In genomic region chr16:67207857-67208524, GRCh38 we compare ENCODE assay signal across 14 cellular contexts. TPM values are rescaled to one million over a fixed set of nuclear protein-coding genes. Genes with fewer than 3 reads are reported as not detected.
DNase-seq lines count a peak whose midpoint lies in the region; ATAC-seq, FAIRE-seq and TF ChIP-seq lines count a peak whose summit lies in the region.
"Had no signal": no experiment of that assay in that cellular context is flagged by ENCODE, and none has a peak within 500 bp of the region (broad histone marks: within the 10 kb centered on the region; RNA-seq: fewer than 3 reads in every experiment).

No MANE protein-coding gene starts in this region.

- H3K4me1 ChIP-seq in keratinocyte (ENCODE audit: control insufficient read depth, extremely low read depth, insufficient read depth, low read length), result peaks cover 35% of the 10 kb centered on the region
- H3K4me1 ChIP-seq in CD4-positive, alpha-beta memory T cell (ENCODE audit: insufficient read depth, low read length), result no peaks in the 10 kb centered on the region

- CTCF ChIA-PET in BJ (lab: Yijun Ruan, JAX), result interaction anchor here (0.9 kb wide), 1 partner anchor 188 kb away, joined by 3 read pairs; no protein-coding TSS in a partner anchor
- CTCF ChIA-PET in CD4-positive, alpha-beta memory T cell (lab: Charles Lee; ENCODE audit: partially characterized antibody), result interaction anchor here (0.9 to 1.3 kb wide), 2 partner anchors 19 to 22 kb away, joined by 3 read pairs; partner anchors contain the start of gene TMEM208

- H3K36me3 ChIP-seq in BJ (ENCODE audit: control insufficient read depth, insufficient read depth, low read length) (peaks cover 8% of the 10 kb centered on the region), keratinocyte (ENCODE audit: control insufficient read depth in 2 of 2, extremely low read depth in 1 of 2, insufficient read depth in 2 of 2, low read length in 2 of 2) (peaks cover 0 to 12% of the 10 kb centered on the region in 2 experiments)
- no peaks in the 10 kb centered on the region for H3K36me3 ChIP-seq in CD4-positive, alpha-beta memory T cell (ENCODE audit: insufficient read depth, low read length)
- H3K36me3 ChIP-seq: ovary had no signal

- no peaks in the 10 kb centered on the region for H3K79me2 ChIP-seq in keratinocyte (ENCODE audit: control insufficient read depth, insufficient read depth, low read length)

- H3K9me1 ChIP-seq in keratinocyte (ENCODE audit: control insufficient read depth, extremely low read depth, insufficient read depth, low read length), result peaks cover 4% of the 10 kb centered on the region

- H3K4me2 ChIP-seq in keratinocyte (ENCODE audit: control insufficient read depth, extremely low read depth, insufficient read depth, low read depth, low read length), result peak overlapping the region; percentile 3

- no peak overlapping the region for H3K27ac Mint-ChIP-seq in CD4-positive, alpha-beta memory T cell

- ATAC-seq in HG03097 (IDR thresholded peaks at IDR 0.05; ENCODE audit: low FRiP score, unreplicated experiment), result no peak
- no peak for ATAC-seq in HG03460 (IDR thresholded peaks at IDR 0.05; ENCODE audit: unreplicated experiment)
- ATAC-seq: stimulated activated memory B cell treated with anti-CD40 and anti-IgM and Interleukin-4, amounts not matched to agents 10 μg/mL and 1 μg/mL and 100 μg/mL, for 72 hours had no signal

- no peak for TF ChIP-seq CTCF in BJ (IDR thresholded peaks at IDR 0.05; ENCODE audit: insufficient read depth, low read depth, low read length)
- TF ChIP-seq CTCF in keratinocyte (optimal IDR thresholded peaks at IDR 0.05 in 1 of 3, IDR thresholded peaks at IDR 0.05 in 1 of 3, conservative IDR thresholded peaks at IDR 0.05 in 1 of 3; ENCODE audit: extremely low read depth in 1 of 3, insufficient read depth in 2 of 3, low read length in 3 of 3), result no peak

- H3K9ac ChIP-seq in keratinocyte (ENCODE audit: control insufficient read depth, extremely low read depth, insufficient read depth, low read length), result no peak overlapping the region

- no peaks in the 10 kb centered on the region for H3K9me3 Mint-ChIP-seq in CD4-positive, alpha-beta memory T cell
- H3K9me3 Mint-ChIP-seq: activated naive CD4-positive, alpha-beta T cell treated with anti-CD3 and anti-CD28 coated beads, Interleukin-2, amount 50 U/mL, for 72 hours; stimulated activated memory B cell treated with anti-CD40 and anti-IgM and Interleukin-4, amounts not matched to agents 10 μg/mL and 1 μg/mL and 100 μg/mL, for 72 hours had no signal

- H3K27ac ChIP-seq in keratinocyte (ENCODE audit: control insufficient read depth, insufficient read depth, low read length), result no peak overlapping the region
- no peak overlapping the region for H3K27ac ChIP-seq in CD4-positive, alpha-beta memory T cell (ENCODE audit: low read depth, low read length)
- no peak overlapping the region for H3K27ac ChIP-seq in caudate nucleus (ENCODE audit: low read depth, low read length)
- H3K27ac ChIP-seq: ovary had no signal

- H3K27me3 Mint-ChIP-seq in CD4-positive, alpha-beta memory T cell, result no peaks in the 10 kb centered on the region
- H3K27me3 Mint-ChIP-seq: stimulated activated memory B cell treated with anti-CD40 and anti-IgM and Interleukin-4, amounts not matched to agents 10 μg/mL and 1 μg/mL and 100 μg/mL, for 72 hours had no signal

- H3K36me3 Mint-ChIP-seq in CD4-positive, alpha-beta memory T cell, result peaks cover 0 to 5% of the 10 kb centered on the region in 2 donors
- H3K36me3 Mint-ChIP-seq: activated naive CD4-positive, alpha-beta T cell treated with anti-CD3 and anti-CD28 coated beads, Interleukin-2, amount 50 U/mL, for 72 hours had no signal

- DNase-seq in BJ (ENCODE audit: low read depth) (peak; percentile 5), HPDE6-E6E7 (ENCODE audit: extremely low spot score) (peak; percentile 71), UCSD-AML1 (lab: John Stamatoyannopoulos, UW; ENCODE audit: unreplicated experiment) (peak; percentile 26), keratinocyte (ENCODE audit: low read depth, low spot score) (no peak), caudate nucleus (lab: John Stamatoyannopoulos, UW) (no peak)
- DNase-seq in CD4-positive, alpha-beta memory T cell, result no peak
- DNase-seq: KBM-7; stimulated activated CD4-positive, alpha-beta T cell treated with anti-CD3 and anti-CD28 coated beads, Interleukin-2, amount 100 ng/mL, for 24 hours; T-helper 9 cell had no signal

- dilution Hi-C loops in keratinocyte (cut with MboI; ENCODE audit: extremely low pct_ligation_motif_present, low sequenced_read_pairs), result no loop called here

- POLR2A ChIA-PET in BJ (lab: Charles Lee), result no interaction called here
- POLR2A ChIA-PET in CD4-positive, alpha-beta memory T cell (lab: Charles Lee; ENCODE audit: partially characterized antibody), result interaction anchor here (0.7 to 1.6 kb wide), 3 partner anchors 9 to 19 kb away, joined by 3 to 5 read pairs (median 3); partner anchors contain the start of gene TMEM208

- FAIRE-seq in keratinocyte (lab: Jason Lieb, UNC), result peak; percentile 78

- H3K4me3 ChIP-seq in BJ (ENCODE audit: low read depth, low read length) (no peak overlapping the region), keratinocyte (ENCODE audit: control insufficient read depth in 2 of 3, extremely low read depth in 1 of 3, insufficient read depth in 2 of 3, low read depth in 1 of 3, low read length in 3 of 3) (no peak overlapping the region)
- H3K4me3 ChIP-seq in CD4-positive, alpha-beta memory T cell (ENCODE audit: low read length in 2 of 2), result no peak overlapping the region
- H3K4me3 ChIP-seq: ovary had no signal

- H3K4me1 Mint-ChIP-seq in CD4-positive, alpha-beta memory T cell, result no peaks in the 10 kb centered on the region
- H3K4me1 Mint-ChIP-seq: stimulated activated memory B cell treated with anti-CD40 and anti-IgM and Interleukin-4, amounts not matched to agents 10 μg/mL and 1 μg/mL and 100 μg/mL, for 72 hours had no signal

- H3K4me3 Mint-ChIP-seq in CD4-positive, alpha-beta memory T cell, result no peak overlapping the region
- H3K4me3 Mint-ChIP-seq: stimulated activated memory B cell treated with anti-CD40 and anti-IgM and Interleukin-4, amounts not matched to agents 10 μg/mL and 1 μg/mL and 100 μg/mL, for 72 hours had no signal

- H3K27me3 ChIP-seq in BJ (ENCODE audit: control insufficient read depth, insufficient read depth, low read length) (no peaks in the 10 kb centered on the region), keratinocyte (ENCODE audit: control insufficient read depth, extremely low read depth, insufficient read depth, low read length) (no peaks in the 10 kb centered on the region)
- no peaks in the 10 kb centered on the region for H3K27me3 ChIP-seq in CD4-positive, alpha-beta memory T cell (ENCODE audit: insufficient read depth, low read length)
- H3K27me3 ChIP-seq: ovary had no signal

- H2AFZ ChIP-seq in keratinocyte (ENCODE audit: control insufficient read depth, low read length), result no peak overlapping the region

- intact Hi-C loops in CD4-positive, alpha-beta memory T cell (cut with micrococcal nuclease), result no loop called here

- no peaks in the 10 kb centered on the region for H3K9me3 ChIP-seq in keratinocyte (ENCODE audit: control insufficient read depth, low read depth, low read length)
- no peaks in the 10 kb centered on the region for H3K9me3 ChIP-seq in CD4-positive, alpha-beta memory T cell (ENCODE audit: control insufficient read depth in 1 of 2, low read length in 2 of 2)
- H3K9me3 ChIP-seq: ovary had no signal

- no peaks in the 10 kb centered on the region for H4K20me1 ChIP-seq in keratinocyte (ENCODE audit: control insufficient read depth, extremely low read depth, insufficient read depth, low read length)

RNA-seq across cellular contexts. Expression of gene ELMO3, which starts 9.1 kb away (rescaled TPM):
- 0.56 and 0.97 TPM in 2 replicates for polyA plus RNA-seq in BJ (2011; rRNA removed)
- polyA minus RNA-seq in BJ (2011; rRNA and poly(A)+ RNA removed), result 0.33 and 0.77 TPM in 2 replicates
- polyA plus RNA-seq in keratinocyte, result 21.0 to 38.7 TPM (median 23.4 TPM) in 3 replicates
- 7.2 TPM for polyA plus RNA-seq in keratinocyte (2011; ENCODE audit: low read depth)
- polyA plus RNA-seq in keratinocyte (2011; cell fraction: cytosol; rRNA removed), result 10.4 and 26.3 TPM in 2 replicates
- polyA plus RNA-seq in keratinocyte (2011; cell fraction: nucleus; rRNA removed), result 37.7 and 52.4 TPM in 2 replicates
- polyA plus RNA-seq in keratinocyte (2012; ENCODE audit: low replicate concordance), result 21.4 and 27.8 TPM in 2 replicates
- polyA minus RNA-seq in keratinocyte, result 17.3 to 29.4 TPM (median 24.9 TPM) in 3 replicates
- 42.6 TPM for polyA minus RNA-seq in keratinocyte (2011; cell fraction: cytosol; rRNA and poly(A)+ RNA removed)
- 24.1 and 26.5 TPM in 2 replicates for polyA minus RNA-seq in keratinocyte (2011; cell fraction: nucleus; rRNA and poly(A)+ RNA removed)
- total RNA-seq in CD4-positive, alpha-beta memory T cell, result 10 to 100 TPM; 10.1 to 10.6 TPM
- polyA plus RNA-seq in CD4-positive, alpha-beta memory T cell, result not detected

RNA-seq across cellular contexts. Expression of gene E2F4, which starts 16.0 kb away (rescaled TPM):
- polyA plus RNA-seq in BJ (2011; rRNA removed) (49.9 and 83.2 TPM in 2 replicates), keratinocyte (64.7 to 97.7 TPM (median 74.8 TPM) in 3 replicates)
- 53.0 and 83.8 TPM in 2 replicates for polyA minus RNA-seq in BJ (2011; rRNA and poly(A)+ RNA removed)
- polyA plus RNA-seq in keratinocyte (2011; ENCODE audit: low read depth), result 52.9 TPM
- 39.3 and 55.7 TPM in 2 replicates for polyA plus RNA-seq in keratinocyte (2011; cell fraction: cytosol; rRNA removed)
- polyA plus RNA-seq in keratinocyte (2011; cell fraction: nucleus; rRNA removed), result 202 and 214 TPM in 2 replicates
- polyA plus RNA-seq in keratinocyte (2012; ENCODE audit: low replicate concordance), result 40.1 and 54.6 TPM in 2 replicates
- polyA minus RNA-seq in keratinocyte, result 76.7 to 122 TPM (median 88.0 TPM) in 3 replicates
- polyA minus RNA-seq in keratinocyte (2011; cell fraction: cytosol; rRNA and poly(A)+ RNA removed), result 77.1 TPM
- polyA minus RNA-seq in keratinocyte (2011; cell fraction: nucleus; rRNA and poly(A)+ RNA removed), result 36.3 and 37.2 TPM in 2 replicates
- total RNA-seq in CD4-positive, alpha-beta memory T cell, result 10 to 100 TPM; 87.3 to 91.3 TPM
- 10 to 100 TPM; 53.6 to 81.1 TPM for polyA plus RNA-seq in CD4-positive, alpha-beta memory T cell

RNA-seq across cellular contexts. Expression of gene EXOC3L1, which starts 18.1 kb away (rescaled TPM):
- not detected in 2 replicates for polyA plus RNA-seq in BJ (2011; rRNA removed)
- not detected in 2 replicates for polyA minus RNA-seq in BJ (2011; rRNA and poly(A)+ RNA removed)
- polyA plus RNA-seq in keratinocyte, result not detected in 3 replicates
- not detected for polyA plus RNA-seq in keratinocyte (2011; ENCODE audit: low read depth)
- polyA plus RNA-seq in keratinocyte (2011; cell fraction: cytosol; rRNA removed), result not detected in 2 replicates
- not detected in 2 replicates for polyA plus RNA-seq in keratinocyte (2011; cell fraction: nucleus; rRNA removed)
- 0.05 and 0.21 TPM in 2 replicates for polyA plus RNA-seq in keratinocyte (2012; ENCODE audit: low replicate concordance)
- polyA minus RNA-seq in keratinocyte, result not detected in 3 replicates
- not detected for polyA minus RNA-seq in keratinocyte (2011; cell fraction: cytosol; rRNA and poly(A)+ RNA removed)
- not detected in 2 replicates for polyA minus RNA-seq in keratinocyte (2011; cell fraction: nucleus; rRNA and poly(A)+ RNA removed)
- not detected for total RNA-seq in CD4-positive, alpha-beta memory T cell
- under 1 TPM in 1 of 2 donors, not detected in 1; 0.21 TPM for polyA plus RNA-seq in CD4-positive, alpha-beta memory T cell

RNA-seq across cellular contexts. Expression of gene TMEM208, which starts 18.9 kb away (rescaled TPM):
- polyA plus RNA-seq in BJ (2011; rRNA removed) (64.2 and 79.7 TPM in 2 replicates), keratinocyte (44.9 to 47.6 TPM (median 46.3 TPM) in 3 replicates)
- 27.4 and 45.2 TPM in 2 replicates for polyA minus RNA-seq in BJ (2011; rRNA and poly(A)+ RNA removed)
- 28.4 TPM for polyA plus RNA-seq in keratinocyte (2011; ENCODE audit: low read depth)
- 32.4 and 50.2 TPM in 2 replicates for polyA plus RNA-seq in keratinocyte (2011; cell fraction: cytosol; rRNA removed)
- polyA plus RNA-seq in keratinocyte (2011; cell fraction: nucleus; rRNA removed), result 41.7 and 44.5 TPM in 2 replicates
- polyA plus RNA-seq in keratinocyte (2012; ENCODE audit: low replicate concordance), result 39.1 and 45.1 TPM in 2 replicates
- polyA minus RNA-seq in keratinocyte, result 29.7 to 39.9 TPM (median 32.6 TPM) in 3 replicates
- polyA minus RNA-seq in keratinocyte (2011; cell fraction: cytosol; rRNA and poly(A)+ RNA removed), result 27.6 TPM
- 12.6 and 15.7 TPM in 2 replicates for polyA minus RNA-seq in keratinocyte (2011; cell fraction: nucleus; rRNA and poly(A)+ RNA removed)
- 10 to 100 TPM; 35.5 to 35.7 TPM for total RNA-seq in CD4-positive, alpha-beta memory T cell
- 10 to 100 TPM; 84.3 to 99.1 TPM for polyA plus RNA-seq in CD4-positive, alpha-beta memory T cell

RNA-seq across cellular contexts. Expression of gene MATCAP1, which starts 24.2 kb away (rescaled TPM):
- 8.7 and 13.1 TPM in 2 replicates for polyA plus RNA-seq in BJ (2011; rRNA removed)
- polyA minus RNA-seq in BJ (2011; rRNA and poly(A)+ RNA removed), result 6.8 and 8.2 TPM in 2 replicates
- polyA plus RNA-seq in keratinocyte, result 9.0 to 15.0 TPM (median 13.3 TPM) in 3 replicates
- 3.7 TPM for polyA plus RNA-seq in keratinocyte (2011; ENCODE audit: low read depth)
- polyA plus RNA-seq in keratinocyte (2011; cell fraction: cytosol; rRNA removed), result 2.6 and 4.5 TPM in 2 replicates
- 44.9 and 60.2 TPM in 2 replicates for polyA plus RNA-seq in keratinocyte (2011; cell fraction: nucleus; rRNA removed)
- polyA plus RNA-seq in keratinocyte (2012; ENCODE audit: low replicate concordance), result 6.1 and 7.2 TPM in 2 replicates
- polyA minus RNA-seq in keratinocyte, result 5.7 to 13.2 TPM (median 11.8 TPM) in 3 replicates
- polyA minus RNA-seq in keratinocyte (2011; cell fraction: cytosol; rRNA and poly(A)+ RNA removed), result 6.5 TPM
- 15.9 and 20.0 TPM in 2 replicates for polyA minus RNA-seq in keratinocyte (2011; cell fraction: nucleus; rRNA and poly(A)+ RNA removed)
- total RNA-seq in CD4-positive, alpha-beta memory T cell, result 1 to 10 TPM; 8.6 to 9.0 TPM
- polyA plus RNA-seq in CD4-positive, alpha-beta memory T cell, result 1 to 10 TPM; 1.8 to 3.0 TPM

Comparison
In these comparisons a context has a peak if more than half of its experiments do, and no peak if none do; other contexts are left out.
1. DNase-seq: peak in BJ (single experiment), HPDE6-E6E7 (single experiment) and UCSD-AML1 (single experiment); none in keratinocyte (single experiment), CD4-positive, alpha-beta memory T cell (0 of 5) and caudate nucleus (0 of 61).